In genomic region chr11:71488086-71488967, GRCh38 we compare ENCODE assay signal across 11 cellular contexts. TPM values are rescaled to one million over a fixed set of nuclear protein-coding genes. Genes with fewer than 3 reads are reported as not detected.
DNase-seq lines count a peak whose midpoint lies in the region; ATAC-seq and TF ChIP-seq lines count a peak whose summit lies in the region.
"Had no signal": no experiment of that assay in that cellular context is flagged by ENCODE, and none has a peak within 500 bp of the region (broad histone marks: within the 10 kb centered on the region; RNA-seq: fewer than 3 reads in every experiment).

No MANE protein-coding gene starts in this region.

- H3K9me3 Mint-ChIP-seq in activated CD8-positive, alpha-beta memory T cell treated with anti-CD3 and anti-CD28 coated beads, Interleukin-2, amount 10 ng/mL, durations not matched to agents 7 days and 5 days (ENCODE audit: low read depth) = no peaks in the 10 kb centered on the region
- H3K9me3 Mint-ChIP-seq in activated CD4-positive, alpha-beta memory T cell treated with anti-CD3 and anti-CD28 coated beads for 36 hours = no peaks in the 10 kb centered on the region
- no peaks in the 10 kb centered on the region for H3K9me3 Mint-ChIP-seq in stimulated activated memory B cell treated with anti-CD40 and anti-IgM and Interleukin-4, amounts not matched to agents 10 μg/mL and 1 μg/mL and 100 μg/mL, for 72 hours

- peaks cover 4% of the 10 kb centered on the region for H3K4me1 ChIP-seq in hepatocyte (ENCODE audit: insufficient read depth)
- H3K4me1 ChIP-seq in GM23248 (ENCODE audit: insufficient read depth) = no peaks in the 10 kb centered on the region
- H3K4me1 ChIP-seq: breast epithelium had no signal

- H3K36me3 ChIP-seq in hepatocyte (replicated peaks; ENCODE audit: insufficient read depth, low read depth) (no peaks in the 10 kb centered on the region), GM23248 (ENCODE audit: low read depth) (peaks cover 8% of the 10 kb centered on the region; the same call in 1 of the 2 replicates)

- H3K27me3 ChIP-seq in hepatocyte (no peaks in the 10 kb centered on the region), GM23248 (replicated peaks; ENCODE audit: insufficient read depth) (no peaks in the 10 kb centered on the region)
- H3K27me3 ChIP-seq: breast epithelium had no signal

- DNase-seq in activated CD8-positive, alpha-beta memory T cell treated with anti-CD3 and anti-CD28 coated beads, Interleukin-2, amount 10 ng/mL, durations not matched to agents 7 days and 5 days = no peak
- no peak for DNase-seq in activated CD8-positive, alpha-beta memory T cell treated with anti-CD3 and anti-CD28 coated beads, Interleukin-2, amount 50 U/mL, for 4 hours
- DNase-seq in activated CD4-positive, alpha-beta memory T cell treated with anti-CD3 and anti-CD28 coated beads for 36 hours = no peak
- DNase-seq in hepatocyte (ENCODE audit: low spot score) (peak; percentile 73), GM23248 (no peak), DMS153 treated with DMSO at 0.1 percent for 48 hours (lab: John Stamatoyannopoulos, UW; ENCODE audit: unreplicated experiment) (no peak)

- no peak overlapping the region for H3K4me2 ChIP-seq in hepatocyte
- no peak overlapping the region for H3K4me2 ChIP-seq in GM23248 (ENCODE audit: unreplicated experiment)

- no peak overlapping the region for H3K4me3 Mint-ChIP-seq in activated CD8-positive, alpha-beta memory T cell treated with anti-CD3 and anti-CD28 coated beads, Interleukin-2, amount 10 ng/mL, durations not matched to agents 7 days and 5 days
- no peak overlapping the region for H3K4me3 Mint-ChIP-seq in activated CD4-positive, alpha-beta memory T cell treated with anti-CD3 and anti-CD28 coated beads for 36 hours
- H3K4me3 Mint-ChIP-seq in stimulated activated memory B cell treated with anti-CD40 and anti-IgM and Interleukin-4, amounts not matched to agents 10 μg/mL and 1 μg/mL and 100 μg/mL, for 72 hours = no peak overlapping the region
- H3K4me3 Mint-ChIP-seq: B cell had no signal

- no peak for ATAC-seq in activated CD8-positive, alpha-beta memory T cell treated with anti-CD3 and anti-CD28 coated beads, Interleukin-2, amount 10 ng/mL, durations not matched to agents 7 days and 5 days
- ATAC-seq in stimulated activated memory B cell treated with anti-CD40 and anti-IgM and Interleukin-4, amounts not matched to agents 10 μg/mL and 1 μg/mL and 100 μg/mL, for 72 hours = no peak
- no peak for ATAC-seq in HG03439 (IDR thresholded peaks at IDR 0.05; ENCODE audit: unreplicated experiment)

- H3K9ac ChIP-seq in GM23248 = no peak overlapping the region

- H3F3A ChIP-seq in GM23248 (ENCODE audit: insufficient read depth) = no peaks in the 10 kb centered on the region

- H3K9me3 ChIP-seq in hepatocyte (ENCODE audit: low read depth) (no peaks in the 10 kb centered on the region), GM23248 (ENCODE audit: low read depth) (no peaks in the 10 kb centered on the region)
- H3K9me3 ChIP-seq: breast epithelium had no signal

- H3K27ac ChIP-seq in hepatocyte (peak overlapping the region; percentile 14), GM23248 (no peak overlapping the region)

- no peaks in the 10 kb centered on the region for H3K79me2 ChIP-seq in hepatocyte
- no peaks in the 10 kb centered on the region for H3K79me2 ChIP-seq in GM23248 (ENCODE audit: insufficient read depth)

- in situ Hi-C loops in GM23248 (cut with MboI) = no loop called here

- peaks cover 20% of the 10 kb centered on the region for H3K4me1 Mint-ChIP-seq in activated CD8-positive, alpha-beta memory T cell treated with anti-CD3 and anti-CD28 coated beads, Interleukin-2, amount 10 ng/mL, durations not matched to agents 7 days and 5 days
- H3K4me1 Mint-ChIP-seq in activated CD4-positive, alpha-beta memory T cell treated with anti-CD3 and anti-CD28 coated beads for 36 hours (ENCODE audit: low read depth) = peaks cover 25% of the 10 kb centered on the region
- H3K4me1 Mint-ChIP-seq in stimulated activated memory B cell treated with anti-CD40 and anti-IgM and Interleukin-4, amounts not matched to agents 10 μg/mL and 1 μg/mL and 100 μg/mL, for 72 hours = peaks cover 21% of the 10 kb centered on the region
- H3K4me1 Mint-ChIP-seq: B cell had no signal

- H3K27ac Mint-ChIP-seq in activated CD8-positive, alpha-beta memory T cell treated with anti-CD3 and anti-CD28 coated beads, Interleukin-2, amount 10 ng/mL, durations not matched to agents 7 days and 5 days = peak overlapping the region; percentile 68
- H3K27ac Mint-ChIP-seq in activated CD4-positive, alpha-beta memory T cell treated with anti-CD3 and anti-CD28 coated beads for 36 hours = peak overlapping the region; percentile 90
- H3K27ac Mint-ChIP-seq in stimulated activated memory B cell treated with anti-CD40 and anti-IgM and Interleukin-4, amounts not matched to agents 10 μg/mL and 1 μg/mL and 100 μg/mL, for 72 hours = peak overlapping the region; percentile 73
- H3K27ac Mint-ChIP-seq: B cell had no signal

- 52% methylated on average over 16 of the region's 16 CpGs for WGBS in hepatocyte (ENCODE audit: low lambda C conversion rate, missing lambda C conversion rate)
- WGBS in GM23248 (ENCODE audit: low coverage in 1 of 2, low lambda C conversion rate in 2 of 2, missing lambda C conversion rate in 2 of 2), 2 experiments = 89 to 90% methylated on average over 16 of the region's 16 CpGs

- CTCF ChIA-PET in activated CD8-positive, alpha-beta memory T cell treated with anti-CD3 and anti-CD28 coated beads, Interleukin-2, amount 10 ng/mL, durations not matched to agents 7 days and 5 days (lab: Charles Lee) = no interaction called here
- CTCF ChIA-PET in activated CD4-positive, alpha-beta memory T cell treated with anti-CD3 and anti-CD28 coated beads for 36 hours (lab: Charles Lee) = no interaction called here

- no peak overlapping the region for H3K4me3 ChIP-seq in hepatocyte
- H3K4me3 ChIP-seq in GM23248 = no peak overlapping the region
- H3K4me3 ChIP-seq: breast epithelium had no signal

- no peak for TF ChIP-seq CTCF in hepatocyte (IDR thresholded peaks at IDR 0.05; ENCODE audit: poor library complexity)

- POLR2A ChIA-PET in activated CD4-positive, alpha-beta memory T cell treated with anti-CD3 and anti-CD28 coated beads for 36 hours (lab: Charles Lee) = interaction anchor here (0.9 to 1.5 kb wide), 2 partner anchors 12 to 36 kb away, joined by 3 to 4 read pairs; partner anchors contain the start of gene NADSYN1

- no peaks in the 10 kb centered on the region for H3K27me3 Mint-ChIP-seq in activated CD8-positive, alpha-beta memory T cell treated with anti-CD3 and anti-CD28 coated beads, Interleukin-2, amount 10 ng/mL, durations not matched to agents 7 days and 5 days
- no peaks in the 10 kb centered on the region for H3K27me3 Mint-ChIP-seq in activated CD4-positive, alpha-beta memory T cell treated with anti-CD3 and anti-CD28 coated beads for 36 hours
- H3K27me3 Mint-ChIP-seq in stimulated activated memory B cell treated with anti-CD40 and anti-IgM and Interleukin-4, amounts not matched to agents 10 μg/mL and 1 μg/mL and 100 μg/mL, for 72 hours = no peaks in the 10 kb centered on the region
- H3K27me3 Mint-ChIP-seq: B cell had no signal

- H4K20me1 ChIP-seq in hepatocyte (ENCODE audit: insufficient read depth, poor library complexity, severe bottlenecking) (no peaks in the 10 kb centered on the region), GM23248 (ENCODE audit: insufficient read depth) (no peaks in the 10 kb centered on the region)

- H2AFZ ChIP-seq in hepatocyte = no peak overlapping the region
- H2AFZ ChIP-seq in GM23248 = no peak overlapping the region

- H3K9me2 ChIP-seq in hepatocyte (replicated peaks; ENCODE audit: insufficient read depth) (no peaks in the 10 kb centered on the region), GM23248 (ENCODE audit: insufficient read depth) (no peaks in the 10 kb centered on the region)

- intact Hi-C loops in activated CD4-positive, alpha-beta memory T cell treated with anti-CD3 and anti-CD28 coated beads for 36 hours (cut with micrococcal nuclease) = loop anchor here (5.0 kb wide), 1 partner anchor 36 kb away; the partner anchor contains the start of gene NADSYN1

- H3K36me3 Mint-ChIP-seq in activated CD8-positive, alpha-beta memory T cell treated with anti-CD3 and anti-CD28 coated beads, Interleukin-2, amount 10 ng/mL, durations not matched to agents 7 days and 5 days = peaks cover 49% of the 10 kb centered on the region
- H3K36me3 Mint-ChIP-seq in activated CD4-positive, alpha-beta memory T cell treated with anti-CD3 and anti-CD28 coated beads for 36 hours = peaks cover 62% of the 10 kb centered on the region
- H3K36me3 Mint-ChIP-seq in stimulated activated memory B cell treated with anti-CD40 and anti-IgM and Interleukin-4, amounts not matched to agents 10 μg/mL and 1 μg/mL and 100 μg/mL, for 72 hours = peaks cover 91% of the 10 kb centered on the region

RNA-seq across cellular contexts. Expression of gene NADSYN1, which starts 35.3 kb away (rescaled TPM):
- total RNA-seq in activated CD8-positive, alpha-beta memory T cell treated with anti-CD3 and anti-CD28 coated beads, Interleukin-2, amount 10 ng/mL, durations not matched to agents 7 days and 5 days = 100 to 1,000 TPM in 1 of 2 experiments, 10 to 100 TPM in 1; 97.7 to 134 TPM
- 10 to 100 TPM; 85.0 to 91.9 TPM for total RNA-seq in activated CD4-positive, alpha-beta memory T cell treated with anti-CD3 and anti-CD28 coated beads for 36 hours
- total RNA-seq in hepatocyte = 42.0 and 49.1 TPM in 2 replicates
- polyA plus RNA-seq in hepatocyte (43.7 and 68.7 TPM in 2 replicates), GM23248 (2016; fragmentation: Nextera tagmentation; extraction: Ambion mirVana) (38.4 and 42.0 TPM in 2 replicates)
- total RNA-seq in GM23248 (2014; rRNA removed; shearing (Covaris generic)) = 50.4 and 64.4 TPM in 2 replicates

RNA-seq across cellular contexts. Expression of gene KRTAP5-7, which starts 38.7 kb away (rescaled TPM):
- total RNA-seq in activated CD8-positive, alpha-beta memory T cell treated with anti-CD3 and anti-CD28 coated beads, Interleukin-2, amount 10 ng/mL, durations not matched to agents 7 days and 5 days = not detected
- not detected for total RNA-seq in activated CD4-positive, alpha-beta memory T cell treated with anti-CD3 and anti-CD28 coated beads for 36 hours
- 0.12 TPM in 1 of 2 replicates, not detected in the other for total RNA-seq in hepatocyte
- not detected in 2 replicates for polyA plus RNA-seq in hepatocyte
- total RNA-seq in GM23248 (2014; rRNA removed; shearing (Covaris generic)) = not detected in 2 replicates
- polyA plus RNA-seq in GM23248 (2016; fragmentation: Nextera tagmentation; extraction: Ambion mirVana) = not detected in 2 replicates
- total RNA-seq: mucosa of gallbladder had no signal

RNA-seq across cellular contexts. Expression of gene DHCR7, which starts 40.1 kb away (rescaled TPM):
- 10 to 100 TPM; 54.7 to 90.5 TPM for total RNA-seq in activated CD8-positive, alpha-beta memory T cell treated with anti-CD3 and anti-CD28 coated beads, Interleukin-2, amount 10 ng/mL, durations not matched to agents 7 days and 5 days
- total RNA-seq in activated CD4-positive, alpha-beta memory T cell treated with anti-CD3 and anti-CD28 coated beads for 36 hours = 10 to 100 TPM; 61.4 to 63.5 TPM
- 140 and 159 TPM in 2 replicates for total RNA-seq in hepatocyte
- polyA plus RNA-seq in hepatocyte = 267 and 303 TPM in 2 replicates
- total RNA-seq in GM23248 (2014; rRNA removed; shearing (Covaris generic)) = 13.6 and 14.7 TPM in 2 replicates
- polyA plus RNA-seq in GM23248 (2016; fragmentation: Nextera tagmentation; extraction: Ambion mirVana) = 15.7 and 17.2 TPM in 2 replicates

RNA-seq across cellular contexts. Expression of gene KRTAP5-8, which starts 49.5 kb away (rescaled TPM):
- not detected for total RNA-seq in activated CD8-positive, alpha-beta memory T cell treated with anti-CD3 and anti-CD28 coated beads, Interleukin-2, amount 10 ng/mL, durations not matched to agents 7 days and 5 days
- not detected for total RNA-seq in activated CD4-positive, alpha-beta memory T cell treated with anti-CD3 and anti-CD28 coated beads for 36 hours
- not detected in 2 replicates for total RNA-seq in hepatocyte
- 0.26 TPM in 1 of 2 replicates, not detected in the other for polyA plus RNA-seq in hepatocyte
- total RNA-seq in GM23248 (2014; rRNA removed; shearing (Covaris generic)) = not detected in 2 replicates
- polyA plus RNA-seq in GM23248 (2016; fragmentation: Nextera tagmentation; extraction: Ambion mirVana) = not detected in 2 replicates
- total RNA-seq: mucosa of gallbladder had no signal

RNA-seq across cellular contexts. Expression of gene KRTAP5-9, which starts 59.9 kb away (rescaled TPM):
- total RNA-seq in activated CD8-positive, alpha-beta memory T cell treated with anti-CD3 and anti-CD28 coated beads, Interleukin-2, amount 10 ng/mL, durations not matched to agents 7 days and 5 days = not detected
- total RNA-seq in activated CD4-positive, alpha-beta memory T cell treated with anti-CD3 and anti-CD28 coated beads for 36 hours = under 1 TPM in 1 of 2 experiments, not detected in 1; 0.27 TPM
- 0.23 TPM in 1 of 2 replicates, not detected in the other for total RNA-seq in hepatocyte
- polyA plus RNA-seq in hepatocyte = 0.13 TPM in 1 of 2 replicates, not detected in the other
- not detected in 2 replicates for total RNA-seq in GM23248 (2014; rRNA removed; shearing (Covaris generic))
- polyA plus RNA-seq in GM23248 (2016; fragmentation: Nextera tagmentation; extraction: Ambion mirVana) = not detected in 2 replicates
